ENCODE assay signal across 19 cellular contexts in the genomic region with DNA sequence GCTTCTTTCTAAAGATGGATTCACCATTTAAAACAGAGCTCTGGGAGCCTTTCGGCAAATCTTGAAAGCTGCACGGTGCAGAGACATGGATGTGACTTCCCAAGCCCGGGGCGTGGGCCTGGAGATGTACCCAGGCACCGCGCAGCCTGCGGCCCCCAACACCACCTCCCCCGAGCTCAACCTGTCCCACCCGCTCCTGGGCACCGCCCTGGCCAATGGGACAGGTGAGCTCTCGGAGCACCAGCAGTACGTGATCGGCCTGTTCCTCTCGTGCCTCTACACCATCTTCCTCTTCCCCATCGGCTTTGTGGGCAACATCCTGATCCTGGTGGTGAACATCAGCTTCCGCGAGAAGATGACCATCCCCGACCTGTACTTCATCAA. TPM values are rescaled to one million over a fixed set of nuclear protein-coding genes. Genes with fewer than 3 reads are reported as not detected.
"Had no signal": no experiment of that assay in that cellular context is flagged by ENCODE, and none has a peak within 500 bp of the region (broad histone marks: within the 10 kb centered on the region; RNA-seq: fewer than 3 reads in every experiment).

No MANE protein-coding gene starts in this region.

- H3K4me2 ChIP-seq: smooth muscle cell had no signal

- ATAC-seq: effector memory CD8-positive, alpha-beta T cell; heart left ventricle; left lobe of liver; naive thymus-derived CD4-positive, alpha-beta T cell; right cardiac atrium; stimulated activated naive CD8-positive, alpha-beta T cell treated with anti-CD3 and anti-CD28 coated beads, Interleukin-15, Interleukin-2, amounts not matched to agents 100 U/mL and 50 U/mL, for 24 hours; upper lobe of right lung had no signal

- H3K9me3 ChIP-seq: esophagus squamous epithelium, heart left ventricle, ovary, suprapubic skin, tibial artery, upper lobe of right lung, vagina had no signal

- H3K4me3 ChIP-seq: esophagus squamous epithelium, heart left ventricle, ovary, smooth muscle cell, suprapubic skin, tibial artery, upper lobe of right lung, vagina had no signal

- H3K36me3 ChIP-seq: ovary had no signal

- DNase-seq: effector memory CD8-positive, alpha-beta T cell; esophagus squamous epithelium; heart left ventricle; hypothalamus; naive thymus-derived CD4-positive, alpha-beta T cell; nucleus accumbens; ovary; stimulated activated CD4-positive, alpha-beta T cell treated with anti-CD3 and anti-CD28 coated beads, Interleukin-2, amount 100 ng/mL, for 48 hours; stimulated activated naive CD8-positive, alpha-beta T cell treated with anti-CD3 and anti-CD28 coated beads, Interleukin-15, Interleukin-2, amounts not matched to agents 100 U/mL and 50 U/mL, for 24 hours; tibial artery; upper lobe of right lung had no signal

- H3K27me3 ChIP-seq: esophagus squamous epithelium, heart left ventricle, ovary, suprapubic skin, tibial artery, upper lobe of right lung, vagina had no signal

- H3K4me3 Mint-ChIP-seq: effector memory CD8-positive, alpha-beta T cell; naive thymus-derived CD4-positive, alpha-beta T cell had no signal

- FAIRE-seq: islet of Langerhans had no signal

- H3K27ac Mint-ChIP-seq: effector memory CD8-positive, alpha-beta T cell; progenitor cell of endocrine pancreas had no signal

- H3K27ac ChIP-seq: esophagus squamous epithelium, heart left ventricle, ovary, suprapubic skin, tibial artery, upper lobe of right lung, vagina had no signal

- H3K9me3 Mint-ChIP-seq: effector memory CD8-positive, alpha-beta T cell; naive thymus-derived CD4-positive, alpha-beta T cell had no signal

- H3K27me3 Mint-ChIP-seq: effector memory CD8-positive, alpha-beta T cell; progenitor cell of endocrine pancreas had no signal

RNA-seq across cellular contexts. Expression of gene GPER1, which starts 3.7 kb away (rescaled TPM):
- polyA plus RNA-seq: neural cell had no signal

RNA-seq across cellular contexts. Expression of gene GPR146, which starts 47.3 kb away (rescaled TPM):
- polyA plus RNA-seq: neural cell had no signal
